1 cellular context compared by ENCODE assay signal in the genomic region with DNA sequence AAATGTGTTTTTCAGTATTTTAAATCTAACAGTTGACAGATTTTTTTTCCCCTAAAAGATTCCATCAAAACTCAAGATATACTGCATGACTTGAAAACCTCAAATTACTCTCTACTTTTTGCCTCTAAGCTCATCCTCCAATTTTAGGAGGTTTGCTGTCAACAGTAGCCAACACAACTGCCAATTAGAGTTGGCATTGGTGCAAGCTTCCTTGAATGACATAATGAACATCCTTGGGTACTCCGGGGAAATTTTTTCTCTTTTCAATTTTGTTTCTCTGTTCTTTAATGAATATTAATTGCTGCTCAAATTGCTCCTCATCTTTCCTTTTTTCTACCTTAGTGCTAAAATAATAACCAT.
TF ChIP-seq lines count a peak whose summit lies in the region.

No MANE protein-coding gene starts in this region.

TF ChIP-seq in H1, 55 proteins besides CTCF, POLR2A, EP300 and RAD21:
- TF ChIP-seq HDAC6 (IDR thresholded peaks at IDR 0.05; ENCODE audit: low read depth, low read length) (no peak), TCF12 (IDR thresholded peaks at IDR 0.05; ENCODE audit: low read depth, low read length) (no peak), TAF7 (optimal IDR thresholded peaks at IDR 0.05; ENCODE audit: borderline replicate concordance, low read depth, low read length) (no peak), SUZ12 (IDR thresholded peaks at IDR 0.05; ENCODE audit: low read length) (no peak), SIN3A (conservative IDR thresholded peaks at IDR 0.05 in 1 of 2, IDR thresholded peaks at IDR 0.05 in 1 of 2; ENCODE audit: low read depth in 1 of 2, low read length in 2 of 2) (no peak), SAP30 (IDR thresholded peaks at IDR 0.05; ENCODE audit: insufficient read depth, insufficient replicate concordance, low read length) (no peak), RXRA (IDR thresholded peaks at IDR 0.05; ENCODE audit: insufficient read depth, low read depth, low read length) (no peak), NANOG (IDR thresholded peaks at IDR 0.05; ENCODE audit: insufficient read depth, low read depth, low read length, poor library complexity, severe bottlenecking) (no peak), BRCA1 (IDR thresholded peaks at IDR 0.05; ENCODE audit: low read depth, low read length) (no peak), GTF2F1 (IDR thresholded peaks at IDR 0.05; ENCODE audit: borderline replicate concordance, low read depth, low read length) (no peak), BCL11A (IDR thresholded peaks at IDR 0.05; ENCODE audit: low read depth in 2 of 2, low read length in 2 of 2) (no peak), CBX8 (IDR thresholded peaks at IDR 0.05; ENCODE audit: borderline replicate concordance, low read depth, low read length) (no peak), KDM4A (IDR thresholded peaks at IDR 0.05; ENCODE audit: low read depth, low read length, severe bottlenecking) (no peak), FOSL1 (IDR thresholded peaks at IDR 0.05; ENCODE audit: insufficient read depth, low read depth, low read length) (no peak)
